Comparison of ENCODE assay signal across 1 cellular context in genomic region chr15:99165956-99166689, GRCh38.
TF ChIP-seq lines count a peak whose summit lies in the region.

No MANE protein-coding gene starts in this region.

TF ChIP-seq in endothelial cell of umbilical vein, 7 proteins besides CTCF, POLR2A, EP300 and RAD21:
- TF ChIP-seq, protein P1, sequence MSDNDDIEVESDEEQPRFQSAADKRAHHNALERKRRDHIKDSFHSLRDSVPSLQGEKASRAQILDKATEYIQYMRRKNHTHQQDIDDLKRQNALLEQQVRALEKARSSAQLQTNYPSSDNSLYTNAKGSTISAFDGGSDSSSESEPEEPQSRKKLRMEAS (IDR thresholded peaks at IDR 0.05; ENCODE audit: insufficient read depth, insufficient read length): no peak
